8 cellular contexts compared by ENCODE assay signal in the genomic region with DNA sequence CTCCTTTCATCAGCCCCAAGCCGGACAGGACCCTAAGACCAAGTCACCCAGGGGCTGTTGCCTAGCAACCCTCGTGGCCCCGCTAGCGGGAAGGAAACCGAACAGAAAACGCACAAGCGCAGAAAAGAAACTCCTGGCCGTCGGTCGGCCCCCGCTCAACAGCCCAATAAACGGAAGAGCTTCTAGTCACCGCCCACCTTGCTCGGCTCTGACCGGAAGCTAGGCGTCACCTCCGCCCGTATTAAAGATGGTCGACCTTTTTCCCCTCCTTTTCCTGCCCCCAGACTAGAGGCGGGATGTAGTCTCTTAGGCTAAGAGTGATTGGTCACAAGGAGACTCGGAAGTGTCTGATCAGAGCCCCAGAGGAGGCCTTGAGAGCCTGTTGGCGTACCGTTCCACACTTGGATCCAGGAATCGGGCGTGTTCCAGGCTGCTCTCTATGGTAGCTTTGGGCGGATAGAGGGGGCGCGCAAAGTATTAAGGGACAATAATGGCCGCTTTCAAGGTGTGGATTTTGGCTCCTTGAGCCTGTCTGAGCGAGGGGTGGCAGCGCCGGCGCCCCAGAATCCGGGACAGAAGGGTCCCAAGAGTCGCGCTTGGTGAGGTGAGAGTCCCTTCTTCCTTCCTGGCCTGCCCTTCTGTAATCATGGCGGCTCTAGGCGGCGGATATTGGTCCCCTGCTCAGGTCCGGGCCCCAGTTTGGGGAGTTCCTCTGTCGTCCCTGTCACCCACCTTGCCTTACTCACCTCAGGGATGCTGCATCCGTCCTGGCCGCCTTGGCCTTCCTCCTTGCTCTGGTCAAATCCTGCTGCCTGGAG. TPM values are rescaled to one million over a fixed set of nuclear protein-coding genes. Genes with fewer than 3 reads are reported as not detected.
DNase-seq lines count a peak whose midpoint lies in the region; TF ChIP-seq lines count a peak whose summit lies in the region.

A gene (plus strand): TSS at position 400 of the 818 bp plus-strand sequence. CDS start 2,311 bp downstream, outside the sequence.
A gene (minus strand): TSS at position 173 of the 818 bp plus-strand sequence. CDS start 2,871 bp downstream, outside the sequence.

- H3K27ac ChIP-seq in effector memory CD4-positive, alpha-beta T cell (ENCODE audit: insufficient read depth, low read length, poor library complexity, severe bottlenecking): peak within 1 kb of the TSS; percentile 94

- H3K27me3 ChIP-seq in effector memory CD4-positive, alpha-beta T cell (replicated peaks; ENCODE audit: control insufficient read depth, insufficient read depth, low read length, poor library complexity, severe bottlenecking): no peaks in the 10 kb centered on the region

- H3K36me3 ChIP-seq in effector memory CD4-positive, alpha-beta T cell (ENCODE audit: control insufficient read depth, insufficient read depth, low read length): peaks cover 40% of the 10 kb centered on the region

- DNase-seq in CMK (ENCODE audit: low read depth): peak; percentile 93
- DNase-seq in GM20000 (ENCODE audit: low spot score): peak; percentile 95
- peak; percentile 96 for DNase-seq in HT-29 (ENCODE audit: low spot score)
- DNase-seq in NOMO-1 (lab: John Stamatoyannopoulos, UW; ENCODE audit: unreplicated experiment in 2 of 2): peak; percentile 98 to 99
- peak; percentile 81 to 89 (median 88) for DNase-seq in effector memory CD4-positive, alpha-beta T cell
- DNase-seq in lung microvascular endothelial cell (ENCODE audit: low read depth in 2 of 2): peak; percentile 99
- peak; percentile 79 to 89 (median 83) for DNase-seq in stimulated activated CD4-positive, alpha-beta T cell treated with anti-CD3 and anti-CD28 coated beads, TNF-alpha, amount 100 ng/mL, for 48 hours (ENCODE audit: low read depth in 3 of 3)

- TF ChIP-seq CTCF in GM20000 (IDR thresholded peaks at IDR 0.05; ENCODE audit: extremely low read depth, missing control alignments): no peak

- POLR2A ChIA-PET in activated CD8-positive, alpha-beta memory T cell treated with anti-CD3 and anti-CD28 coated beads for 36 hours (lab: Charles Lee): interaction anchor here (0.7 kb wide), 1 partner anchor 529 kb away, joined by 3 read pairs; no protein-coding TSS in a partner anchor

- peak within 1 kb of the TSS; percentile 76 for H3K4me3 ChIP-seq in effector memory CD4-positive, alpha-beta T cell (ENCODE audit: insufficient read depth, low read depth, low read length, poor library complexity, severe bottlenecking)

- CTCF ChIA-PET in activated CD8-positive, alpha-beta memory T cell treated with anti-CD3 and anti-CD28 coated beads for 36 hours (lab: Charles Lee): interaction anchor here (0.9 to 1.3 kb wide), 3 partner anchors 10 to 529 kb away, joined by 3 to 4 read pairs (median 3); no protein-coding TSS in a partner anchor

- H3K4me1 ChIP-seq in effector memory CD4-positive, alpha-beta T cell (ENCODE audit: control insufficient read depth, insufficient read depth, low read length, poor library complexity, severe bottlenecking): peaks cover 16% of the 10 kb centered on the region

- no peaks in the 10 kb centered on the region for H3K9me3 ChIP-seq in effector memory CD4-positive, alpha-beta T cell (ENCODE audit: control insufficient read depth, low read length)

RNA-seq across cellular contexts. Expression of the first gene that starts in this region (rescaled TPM):
- total RNA-seq in HT-29 (2014; rRNA removed; shearing (Covaris generic)): 45.2 and 46.5 TPM in 2 replicates
- total RNA-seq in activated CD8-positive, alpha-beta memory T cell treated with anti-CD3 and anti-CD28 coated beads for 36 hours: 10 to 100 TPM; 87.4 to 87.6 TPM
- 63.2 and 98.2 TPM in 2 replicates for total RNA-seq in lung microvascular endothelial cell

RNA-seq across cellular contexts. Expression of the second gene that starts in this region (rescaled TPM):
- 4.1 and 7.5 TPM in 2 replicates for total RNA-seq in HT-29 (2014; rRNA removed; shearing (Covaris generic))
- 10 to 100 TPM; 30.8 to 31.0 TPM for total RNA-seq in activated CD8-positive, alpha-beta memory T cell treated with anti-CD3 and anti-CD28 coated beads for 36 hours
- 3.7 and 7.5 TPM in 2 replicates for total RNA-seq in lung microvascular endothelial cell

Comparison
In these comparisons a context has a peak if more than half of its experiments do, and no peak if none do; other contexts are left out.
1. Peak in every context shown above with its lines: DNase-seq, H3K4me3 ChIP-seq and H3K27ac ChIP-seq.